2 cellular contexts compared by ENCODE assay signal in the genomic region with DNA sequence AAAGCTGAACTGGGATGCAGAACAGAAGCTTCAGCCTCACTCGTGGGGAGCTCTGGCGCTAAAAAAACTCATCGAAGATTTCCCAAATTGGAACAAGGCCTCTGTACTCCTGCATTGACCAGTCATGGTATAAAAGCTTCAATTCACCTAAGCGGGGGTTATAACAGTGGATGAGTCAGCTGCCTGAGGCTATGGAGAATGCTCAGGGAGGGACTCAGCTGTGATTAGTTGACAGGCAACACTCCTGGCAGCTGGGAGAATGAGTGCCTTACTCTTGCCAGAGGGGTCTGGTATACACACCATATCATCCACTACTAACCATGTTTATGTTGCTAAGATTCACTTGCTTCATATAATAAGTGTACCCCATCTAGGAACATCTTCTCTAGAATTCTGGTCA.
TF ChIP-seq lines count a peak whose summit lies in the region.

No MANE protein-coding gene starts in this region.

TF ChIP-seq in SK-N-SH, 30 proteins besides CTCF, POLR2A, EP300 and RAD21 (continued from another document):
- TF ChIP-seq, protein P1, sequence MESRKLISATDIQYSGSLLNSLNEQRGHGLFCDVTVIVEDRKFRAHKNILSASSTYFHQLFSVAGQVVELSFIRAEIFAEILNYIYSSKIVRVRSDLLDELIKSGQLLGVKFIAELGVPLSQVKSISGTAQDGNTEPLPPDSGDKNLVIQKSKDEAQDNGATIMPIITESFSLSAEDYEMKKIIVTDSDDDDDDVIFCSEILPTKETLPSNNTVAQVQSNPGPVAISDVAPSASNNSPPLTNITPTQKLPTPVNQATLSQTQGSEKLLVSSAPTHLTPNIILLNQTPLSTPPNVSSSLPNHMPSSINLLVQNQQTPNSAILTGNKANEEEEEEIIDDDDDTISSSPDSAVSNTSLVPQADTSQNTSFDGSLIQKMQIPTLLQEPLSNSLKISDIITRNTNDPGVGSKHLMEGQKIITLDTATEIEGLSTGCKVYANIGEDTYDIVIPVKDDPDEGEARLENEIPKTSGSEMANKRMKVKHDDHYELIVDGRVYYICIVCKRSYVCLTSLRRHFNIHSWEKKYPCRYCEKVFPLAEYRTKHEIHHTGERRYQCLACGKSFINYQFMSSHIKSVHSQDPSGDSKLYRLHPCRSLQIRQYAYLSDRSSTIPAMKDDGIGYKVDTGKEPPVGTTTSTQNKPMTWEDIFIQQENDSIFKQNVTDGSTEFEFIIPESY (IDR thresholded peaks at IDR 0.05; ENCODE audit: borderline replicate concordance, low read depth), result no peak
- TF ChIP-seq TCF12 (IDR thresholded peaks at IDR 0.05) (no peak), NFIC (IDR thresholded peaks at IDR 0.05; ENCODE audit: borderline replicate concordance) (no peak), RFX5 (IDR thresholded peaks at IDR 0.05; ENCODE audit: low read length) (no peak), RCOR1 (IDR thresholded peaks at IDR 0.05; ENCODE audit: low read length) (no peak)
TF ChIP-seq in SK-N-SH: peak in this region for 0.

TF ChIP-seq in SK-N-SH treated with all-trans-retinoic acid at 6 μM for 48 hours, 23 proteins besides CTCF, POLR2A, EP300 and RAD21 (continued from another document):
- TF ChIP-seq, protein P2, sequence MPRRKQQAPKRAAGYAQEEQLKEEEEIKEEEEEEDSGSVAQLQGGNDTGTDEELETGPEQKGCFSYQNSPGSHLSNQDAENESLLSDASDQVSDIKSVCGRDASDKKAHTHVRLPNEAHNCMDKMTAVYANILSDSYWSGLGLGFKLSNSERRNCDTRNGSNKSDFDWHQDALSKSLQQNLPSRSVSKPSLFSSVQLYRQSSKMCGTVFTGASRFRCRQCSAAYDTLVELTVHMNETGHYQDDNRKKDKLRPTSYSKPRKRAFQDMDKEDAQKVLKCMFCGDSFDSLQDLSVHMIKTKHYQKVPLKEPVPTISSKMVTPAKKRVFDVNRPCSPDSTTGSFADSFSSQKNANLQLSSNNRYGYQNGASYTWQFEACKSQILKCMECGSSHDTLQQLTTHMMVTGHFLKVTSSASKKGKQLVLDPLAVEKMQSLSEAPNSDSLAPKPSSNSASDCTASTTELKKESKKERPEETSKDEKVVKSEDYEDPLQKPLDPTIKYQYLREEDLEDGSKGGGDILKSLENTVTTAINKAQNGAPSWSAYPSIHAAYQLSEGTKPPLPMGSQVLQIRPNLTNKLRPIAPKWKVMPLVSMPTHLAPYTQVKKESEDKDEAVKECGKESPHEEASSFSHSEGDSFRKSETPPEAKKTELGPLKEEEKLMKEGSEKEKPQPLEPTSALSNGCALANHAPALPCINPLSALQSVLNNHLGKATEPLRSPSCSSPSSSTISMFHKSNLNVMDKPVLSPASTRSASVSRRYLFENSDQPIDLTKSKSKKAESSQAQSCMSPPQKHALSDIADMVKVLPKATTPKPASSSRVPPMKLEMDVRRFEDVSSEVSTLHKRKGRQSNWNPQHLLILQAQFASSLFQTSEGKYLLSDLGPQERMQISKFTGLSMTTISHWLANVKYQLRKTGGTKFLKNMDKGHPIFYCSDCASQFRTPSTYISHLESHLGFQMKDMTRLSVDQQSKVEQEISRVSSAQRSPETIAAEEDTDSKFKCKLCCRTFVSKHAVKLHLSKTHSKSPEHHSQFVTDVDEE (CRISPR knock-in tag; IDR thresholded peaks at IDR 0.05), result no peak
- TF ChIP-seq, protein P3, sequence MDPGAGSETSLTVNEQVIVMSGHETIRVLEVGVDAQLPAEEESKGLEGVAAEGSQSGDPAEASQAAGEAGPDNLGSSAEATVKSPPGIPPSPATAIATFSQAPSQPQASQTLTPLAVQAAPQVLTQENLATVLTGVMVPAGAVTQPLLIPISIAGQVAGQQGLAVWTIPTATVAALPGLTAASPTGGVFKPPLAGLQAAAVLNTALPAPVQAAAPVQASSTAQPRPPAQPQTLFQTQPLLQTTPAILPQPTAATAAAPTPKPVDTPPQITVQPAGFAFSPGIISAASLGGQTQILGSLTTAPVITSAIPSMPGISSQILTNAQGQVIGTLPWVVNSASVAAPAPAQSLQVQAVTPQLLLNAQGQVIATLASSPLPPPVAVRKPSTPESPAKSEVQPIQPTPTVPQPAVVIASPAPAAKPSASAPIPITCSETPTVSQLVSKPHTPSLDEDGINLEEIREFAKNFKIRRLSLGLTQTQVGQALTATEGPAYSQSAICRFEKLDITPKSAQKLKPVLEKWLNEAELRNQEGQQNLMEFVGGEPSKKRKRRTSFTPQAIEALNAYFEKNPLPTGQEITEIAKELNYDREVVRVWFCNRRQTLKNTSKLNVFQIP (CRISPR knock-in tag; IDR thresholded peaks at IDR 0.05; ENCODE audit: borderline replicate concordance, low read depth), result no peak
- TF ChIP-seq, protein P4, sequence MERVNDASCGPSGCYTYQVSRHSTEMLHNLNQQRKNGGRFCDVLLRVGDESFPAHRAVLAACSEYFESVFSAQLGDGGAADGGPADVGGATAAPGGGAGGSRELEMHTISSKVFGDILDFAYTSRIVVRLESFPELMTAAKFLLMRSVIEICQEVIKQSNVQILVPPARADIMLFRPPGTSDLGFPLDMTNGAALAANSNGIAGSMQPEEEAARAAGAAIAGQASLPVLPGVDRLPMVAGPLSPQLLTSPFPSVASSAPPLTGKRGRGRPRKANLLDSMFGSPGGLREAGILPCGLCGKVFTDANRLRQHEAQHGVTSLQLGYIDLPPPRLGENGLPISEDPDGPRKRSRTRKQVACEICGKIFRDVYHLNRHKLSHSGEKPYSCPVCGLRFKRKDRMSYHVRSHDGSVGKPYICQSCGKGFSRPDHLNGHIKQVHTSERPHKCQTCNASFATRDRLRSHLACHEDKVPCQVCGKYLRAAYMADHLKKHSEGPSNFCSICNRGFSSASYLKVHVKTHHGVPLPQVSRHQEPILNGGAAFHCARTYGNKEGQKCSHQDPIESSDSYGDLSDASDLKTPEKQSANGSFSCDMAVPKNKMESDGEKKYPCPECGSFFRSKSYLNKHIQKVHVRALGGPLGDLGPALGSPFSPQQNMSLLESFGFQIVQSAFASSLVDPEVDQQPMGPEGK (CRISPR knock-in tag; IDR thresholded peaks at IDR 0.05; ENCODE audit: borderline replicate concordance), result no peak
- no peak for TF ChIP-seq ZNF565 (CRISPR knock-in tag; conservative IDR thresholded peaks at IDR 0.05; ENCODE audit: low read depth)
